In genomic region chr14:55580401-55581010, GRCh38 we compare ENCODE assay signal across 1 cellular context.
TF ChIP-seq lines count a peak whose summit lies in the region.

No MANE protein-coding gene starts in this region.

TF ChIP-seq in HepG2, 621 proteins besides CTCF, POLR2A, EP300 and RAD21 (continued from another document and continues in another):
- TF ChIP-seq ZNF407 (CRISPR knock-in tag; IDR thresholded peaks at IDR 0.05; ENCODE audit: not compliant biosample characterization) (no peak), ELK4 (CRISPR knock-in tag; IDR thresholded peaks at IDR 0.05; ENCODE audit: borderline replicate concordance) (no peak), THAP7 (CRISPR knock-in tag; IDR thresholded peaks at IDR 0.05) (no peak), FOSL2 (CRISPR knock-in tag; IDR thresholded peaks at IDR 0.05) (no peak), HMG20B (CRISPR knock-in tag; conservative IDR thresholded peaks at IDR 0.05) (no peak), CCAR2 (optimal IDR thresholded peaks at IDR 0.05; ENCODE audit: low read depth, low read length) (no peak), E2F1 (CRISPR knock-in tag; IDR thresholded peaks at IDR 0.05) (no peak), ZNF788 (CRISPR knock-in tag; IDR thresholded peaks at IDR 0.05; ENCODE audit: borderline replicate concordance) (0 out of 2 replicates have a peak, but pooled peaks have one; percentile 30), XRCC5 (optimal IDR thresholded peaks at IDR 0.05; ENCODE audit: low read length) (no peak), ZKSCAN5 (CRISPR knock-in tag; IDR thresholded peaks at IDR 0.05) (no peak), ZNF678 (CRISPR knock-in tag; IDR thresholded peaks at IDR 0.05) (no peak; the same call in 1 of the 2 replicates), RXRA (CRISPR knock-in tag; IDR thresholded peaks at IDR 0.05) (0 out of 2 replicates have a peak, but pooled peaks have one; percentile 24), PCBP2 (optimal IDR thresholded peaks at IDR 0.05; ENCODE audit: low read depth, low read length, poor library complexity, severe bottlenecking) (no peak), KDM6A (CRISPR knock-in tag; IDR thresholded peaks at IDR 0.05; ENCODE audit: low read depth) (no peak), UBTF (CRISPR knock-in tag; IDR thresholded peaks at IDR 0.05) (peak; percentile 58; the same call in 1 of the 2 replicates), DRAP1 (CRISPR knock-in tag; IDR thresholded peaks at IDR 0.05) (no peak), PHB2 (IDR thresholded peaks at IDR 0.05; ENCODE audit: partially characterized antibody) (no peak), RNF2 (conservative IDR thresholded peaks at IDR 0.05; ENCODE audit: low read depth) (0 out of 2 replicates have a peak, but pooled peaks have one; percentile 23), CSRNP1 (CRISPR knock-in tag; IDR thresholded peaks at IDR 0.05) (no peak), ZNF33A (CRISPR knock-in tag; IDR thresholded peaks at IDR 0.05; ENCODE audit: borderline replicate concordance) (no peak), MTERF4 (CRISPR knock-in tag; IDR thresholded peaks at IDR 0.05) (no peak), KLF15 (CRISPR knock-in tag; IDR thresholded peaks at IDR 0.05; ENCODE audit: borderline replicate concordance) (no peak), ZNF747 (CRISPR knock-in tag; IDR thresholded peaks at IDR 0.05; ENCODE audit: borderline replicate concordance) (no peak), HOMEZ (CRISPR knock-in tag; IDR thresholded peaks at IDR 0.05; ENCODE audit: low read depth) (no peak), HNF4A (CRISPR knock-in tag; IDR thresholded peaks at IDR 0.05) (no peak), ZNF12 (CRISPR knock-in tag; IDR thresholded peaks at IDR 0.05) (no peak), TFDP2 (CRISPR knock-in tag; IDR thresholded peaks at IDR 0.05) (0 out of 2 replicates have a peak, but pooled peaks have one; percentile 8), SP1 (IDR thresholded peaks at IDR 0.05) (no peak), SP1 (CRISPR knock-in tag; IDR thresholded peaks at IDR 0.05) (no peak), ARHGAP35 (CRISPR knock-in tag; IDR thresholded peaks at IDR 0.05; ENCODE audit: borderline replicate concordance) (no peak), RBM39 (IDR thresholded peaks at IDR 0.05; ENCODE audit: low read depth, low read length, poor library complexity, severe bottlenecking) (no peak), STAT5B (CRISPR knock-in tag; IDR thresholded peaks at IDR 0.05) (no peak), ZNF138 (CRISPR knock-in tag; IDR thresholded peaks at IDR 0.05; ENCODE audit: low read depth) (no peak), ZNF263 (CRISPR knock-in tag; IDR thresholded peaks at IDR 0.05) (0 out of 2 replicates have a peak, but pooled peaks have one; percentile 11), GFI1 (CRISPR knock-in tag; IDR thresholded peaks at IDR 0.05; ENCODE audit: borderline replicate concordance) (peak; percentile 58; the same call in 1 of the 2 replicates), SRF (IDR thresholded peaks at IDR 0.05; ENCODE audit: low read depth, low read length) (no peak), HBP1 (CRISPR knock-in tag; IDR thresholded peaks at IDR 0.05; ENCODE audit: low read depth) (no peak), ZNF766 (CRISPR knock-in tag; IDR thresholded peaks at IDR 0.05; ENCODE audit: borderline replicate concordance) (no peak)
